9 cellular contexts compared by ENCODE assay signal in genomic region chr17:56786989-56787482, GRCh38. TPM values are rescaled to one million over a fixed set of nuclear protein-coding genes. Genes with fewer than 3 reads are reported as not detected.
DNase-seq lines count a peak whose midpoint lies in the region; ATAC-seq and TF ChIP-seq lines count a peak whose summit lies in the region.
"Had no signal": no experiment of that assay in that cellular context is flagged by ENCODE, and none has a peak within 500 bp of the region (broad histone marks: within the 10 kb centered on the region; RNA-seq: fewer than 3 reads in every experiment).

No MANE protein-coding gene starts in this region.

- no peak for TF ChIP-seq CTCF in glutamatergic neuron (IDR thresholded peaks at IDR 0.05; ENCODE audit: partially characterized antibody, unreplicated experiment)

- no peak overlapping the region for H3K27ac Mint-ChIP-seq in memory B cell
- no peak overlapping the region for H3K27ac Mint-ChIP-seq in glutamatergic neuron (ENCODE audit: unreplicated experiment)

- H3K27me3 Mint-ChIP-seq in memory B cell (peaks cover 4% of the 10 kb centered on the region), glutamatergic neuron (ENCODE audit: unreplicated experiment) (no peaks in the 10 kb centered on the region)

- ATAC-seq in GM18907 (IDR thresholded peaks at IDR 0.05; ENCODE audit: unreplicated experiment) (peak; percentile 88), HG03045 (IDR thresholded peaks at IDR 0.05; ENCODE audit: unreplicated experiment) (peak; percentile 68), memory B cell (ENCODE audit: low read depth) (peak; percentile 53)

- H3K4me1 Mint-ChIP-seq in memory B cell (peaks cover 6% of the 10 kb centered on the region), glutamatergic neuron (ENCODE audit: low read depth, unreplicated experiment) (no peaks in the 10 kb centered on the region)

- peak; percentile 90 for DNase-seq in RKO (ENCODE audit: low spot score)
- peak; percentile 55 for DNase-seq in activated naive CD4-positive, alpha-beta T cell treated with anti-CD3 and anti-CD28 coated beads, Interleukin-2, amount 50 U/mL, for 16 hours
- DNase-seq in memory B cell (ENCODE audit: low spot score in 2 of 2), result no peak
- peak; percentile 53 for DNase-seq in ureter (ENCODE audit: low spot score)
- no peak for DNase-seq in retina
- DNase-seq in glutamatergic neuron, result no peak
- DNase-seq: heart right ventricle had no signal

- H3K4me3 Mint-ChIP-seq in memory B cell (peak overlapping the region; percentile 3), glutamatergic neuron (ENCODE audit: unreplicated experiment) (no peak overlapping the region)

- H3K9me3 Mint-ChIP-seq in memory B cell (no peaks in the 10 kb centered on the region), glutamatergic neuron (ENCODE audit: unreplicated experiment) (peaks cover 2% of the 10 kb centered on the region)

- H3K36me3 Mint-ChIP-seq in memory B cell (peaks cover 3% of the 10 kb centered on the region), glutamatergic neuron (ENCODE audit: unreplicated experiment) (peaks cover under 1% of the 10 kb centered on the region)

RNA-seq across cellular contexts. Expression of gene C17orf67, which starts 46.7 kb away (rescaled TPM):
- total RNA-seq in ureter, result 3.2 TPM
- not detected for total RNA-seq in glutamatergic neuron (ENCODE audit: unreplicated experiment)

RNA-seq across cellular contexts. Expression of gene DGKE, which starts 46.9 kb away (rescaled TPM):
- 15.4 TPM for total RNA-seq in ureter
- 2.8 TPM for total RNA-seq in glutamatergic neuron (ENCODE audit: unreplicated experiment)

Comparison
In these comparisons a context has a peak if more than half of its experiments do, and no peak if none do; other contexts are left out.
1. DNase-seq: peak in RKO (single experiment), activated naive CD4-positive, alpha-beta T cell treated with anti-CD3 and anti-CD28 coated beads, Interleukin-2, amount 50 U/mL, for 16 hours (single experiment) and ureter (single experiment); none in memory B cell (0 of 2), retina (single experiment) and glutamatergic neuron (single experiment).
2. Peak in every context shown above with its lines, with median percentiles within 50 percentile points of each other: ATAC-seq.